Comparison of ENCODE assay signal across 12 cellular contexts in genomic region chr9:121718501-121718900, GRCh38.
"Had no signal": no experiment of that assay in that cellular context is flagged by ENCODE, and none has a peak within 500 bp of the region (broad histone marks: within the 10 kb centered on the region; RNA-seq: fewer than 3 reads in every experiment).

No MANE protein-coding gene starts in this region.

- H3K27ac Mint-ChIP-seq: activated CD4-positive, alpha-beta memory T cell treated with anti-CD3 and anti-CD28 coated beads, Interleukin-2, amount 10 ng/mL, durations not matched to agents 7 days and 5 days; activated T-cell treated with anti-CD3 and anti-CD28 coated beads, Interleukin-2, amount 50 U/mL, for 72 hours; effector memory CD8-positive, alpha-beta T cell; stimulated activated effector memory CD8-positive, alpha-beta T cell treated with anti-CD3 and anti-CD28 coated beads, Interleukin-12 subunit alpha, Interleukin-12 subunit beta, amount 100 ng/mL, for 72 hours had no signal

- H3K4me1 Mint-ChIP-seq: activated CD4-positive, alpha-beta memory T cell treated with anti-CD3 and anti-CD28 coated beads, Interleukin-2, amount 10 ng/mL, durations not matched to agents 7 days and 5 days; central memory CD8-positive, alpha-beta T cell; stimulated activated effector memory CD8-positive, alpha-beta T cell treated with anti-CD3 and anti-CD28 coated beads, Interleukin-12 subunit alpha, Interleukin-12 subunit beta, amount 100 ng/mL, for 72 hours had no signal

- H3K36me3 Mint-ChIP-seq: stimulated activated effector memory CD8-positive, alpha-beta T cell treated with anti-CD3 and anti-CD28 coated beads, Interleukin-12 subunit alpha, Interleukin-12 subunit beta, amount 100 ng/mL, for 72 hours had no signal

- DNase-seq: activated CD4-positive, alpha-beta memory T cell treated with anti-CD3 and anti-CD28 coated beads, Interleukin-2, amount 10 ng/mL, durations not matched to agents 7 days and 5 days; activated CD8-positive, alpha-beta memory T cell treated with anti-CD3 and anti-CD28 coated beads, Interleukin-2, amount 50 U/mL, for 4 hours; activated T-cell treated with anti-CD3 and anti-CD28 coated beads, Interleukin-2, amount 50 U/mL, for 72 hours; cortex of kidney; effector memory CD8-positive, alpha-beta T cell; erythroblast had no signal

- H3K27me3 ChIP-seq: ascending aorta, tibial artery had no signal

- H3K9me3 Mint-ChIP-seq: activated CD4-positive, alpha-beta memory T cell treated with anti-CD3 and anti-CD28 coated beads, Interleukin-2, amount 10 ng/mL, durations not matched to agents 7 days and 5 days; activated T-cell treated with anti-CD3 and anti-CD28 coated beads, Interleukin-2, amount 50 U/mL, for 72 hours; central memory CD8-positive, alpha-beta T cell; effector memory CD8-positive, alpha-beta T cell; stimulated activated effector memory CD8-positive, alpha-beta T cell treated with anti-CD3 and anti-CD28 coated beads, Interleukin-12 subunit alpha, Interleukin-12 subunit beta, amount 100 ng/mL, for 72 hours had no signal

- H3K4me3 ChIP-seq: tibial artery had no signal

- H3K36me3 ChIP-seq: ascending aorta, neutrophil, tibial artery had no signal

- ATAC-seq: activated T-cell treated with anti-CD3 and anti-CD28 coated beads, Interleukin-2, amount 50 U/mL, for 72 hours; effector memory CD8-positive, alpha-beta T cell; stimulated activated effector memory CD8-positive, alpha-beta T cell treated with anti-CD3 and anti-CD28 coated beads, Interleukin-12 subunit alpha, Interleukin-12 subunit beta, amount 100 ng/mL, for 72 hours had no signal

- H3K27ac ChIP-seq: ascending aorta, neutrophil, tibial artery had no signal

- H3K27me3 Mint-ChIP-seq: central memory CD8-positive, alpha-beta T cell; effector memory CD8-positive, alpha-beta T cell; progenitor cell of endocrine pancreas had no signal

- H3K4me3 Mint-ChIP-seq: activated CD4-positive, alpha-beta memory T cell treated with anti-CD3 and anti-CD28 coated beads, Interleukin-2, amount 10 ng/mL, durations not matched to agents 7 days and 5 days; activated T-cell treated with anti-CD3 and anti-CD28 coated beads, Interleukin-2, amount 50 U/mL, for 72 hours; central memory CD8-positive, alpha-beta T cell; effector memory CD8-positive, alpha-beta T cell; stimulated activated effector memory CD8-positive, alpha-beta T cell treated with anti-CD3 and anti-CD28 coated beads, Interleukin-12 subunit alpha, Interleukin-12 subunit beta, amount 100 ng/mL, for 72 hours had no signal

- H3K9me3 ChIP-seq: ascending aorta, neutrophil, tibial artery had no signal
